11 cellular contexts compared by ENCODE assay signal in the genomic region with DNA sequence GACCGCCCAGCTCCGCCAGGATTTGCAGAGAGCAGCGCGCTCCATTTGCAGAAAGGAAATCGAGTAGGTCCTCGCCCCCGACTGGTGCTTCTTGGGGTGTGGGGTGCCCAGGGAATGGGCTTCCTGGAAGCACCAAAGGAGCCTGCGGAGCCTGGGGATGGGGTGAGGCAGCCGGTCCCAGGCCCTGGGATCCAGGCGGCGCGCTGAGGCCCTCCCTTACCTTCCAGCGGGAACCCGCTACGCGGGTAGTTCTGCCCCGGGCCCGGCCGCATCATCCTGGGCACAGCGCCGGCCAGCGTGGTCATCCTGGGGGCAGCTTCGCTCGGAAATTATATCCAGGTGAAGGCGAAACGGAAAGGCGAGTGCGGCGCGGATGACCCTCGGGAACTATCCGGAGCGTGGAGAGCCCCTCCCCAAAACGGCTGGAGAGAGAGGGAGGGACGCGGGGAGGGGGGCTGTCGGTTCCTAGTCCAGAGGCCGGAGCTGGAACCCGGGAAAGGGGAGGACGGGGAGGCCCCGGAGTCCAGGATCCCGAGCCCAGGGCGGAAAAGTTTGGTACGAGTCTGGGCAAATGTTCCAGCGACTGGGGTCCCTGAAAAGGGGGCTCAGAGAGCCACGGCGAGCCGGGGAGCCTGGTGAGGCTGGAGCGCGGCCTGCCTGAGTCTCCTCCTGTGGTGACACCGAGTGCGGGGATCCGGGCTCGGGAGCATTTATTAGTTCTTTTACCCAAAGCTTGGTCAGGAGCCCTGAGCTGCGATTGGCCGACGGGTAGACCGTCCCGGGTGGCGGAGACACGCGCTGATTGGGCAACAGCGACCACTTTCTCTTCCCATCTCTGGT. TPM values are rescaled to one million over a fixed set of nuclear protein-coding genes. Genes with fewer than 3 reads are reported as not detected.
DNase-seq lines count a peak whose midpoint lies in the region; ATAC-seq and TF ChIP-seq lines count a peak whose summit lies in the region.
"Had no signal": no experiment of that assay in that cellular context is flagged by ENCODE, and none has a peak within 500 bp of the region (broad histone marks: within the 10 kb centered on the region; RNA-seq: fewer than 3 reads in every experiment).

A gene (minus strand): TSS at position 688 of the 840 bp plus-strand sequence. CDS start 383 bp downstream, at position 305.

- H3F3A ChIP-seq in SK-N-SH (replicated peaks; ENCODE audit: insufficient read depth), result no peaks in the 10 kb centered on the region

- POLR2A ChIA-PET in SK-N-SH (lab: Yijun Ruan, JAX), result no interaction called here

- CTCF ChIA-PET in SK-N-SH (lab: Yijun Ruan, JAX), result interaction anchor here (1.2 to 1.6 kb wide), 3 partner anchors 8 to 20 kb away, joined by 3 to 5 read pairs (median 4); no protein-coding TSS in a partner anchor

- H3K4me3 ChIP-seq in SK-N-SH (ENCODE audit: low read depth in 2 of 2, low read length in 1 of 2) (peak within 1 kb of the TSS; percentile 14 to 41), right atrium auricular region (peak within 1 kb of the TSS in 1 of 2 donors; percentile 24), skeletal muscle satellite cell (ENCODE audit: low read length) (peak within 1 kb of the TSS; percentile 84), Peyer's patch (peak within 1 kb of the TSS in 2 of 4 donors; percentile 16 to 24)

- no peak for ATAC-seq in HG02973 (IDR thresholded peaks at IDR 0.05; ENCODE audit: unreplicated experiment)

- H2AFZ ChIP-seq in SK-N-SH (ENCODE audit: low read depth), result peak within 1 kb of the TSS; percentile 51; the same call in 1 of the 2 replicates

- no peaks in the 10 kb centered on the region for H3K79me2 ChIP-seq in SK-N-SH (ENCODE audit: insufficient read depth)

- TF ChIP-seq CTCF in SK-N-SH (IDR thresholded peaks at IDR 0.05) (no peak), right atrium auricular region (IDR thresholded peaks at IDR 0.05) (no peak), Peyer's patch (IDR thresholded peaks at IDR 0.05) (no peak)

- H3K4me2 ChIP-seq in SK-N-SH, result peak within 1 kb of the TSS; percentile 62
- H3K4me2 ChIP-seq in skeletal muscle satellite cell (ENCODE audit: low read length), result peak within 1 kb of the TSS; percentile 84

- TF ChIP-seq EP300 in SK-N-SH (IDR thresholded peaks at IDR 0.05; ENCODE audit: borderline replicate concordance in 1 of 2, low read depth in 1 of 2, low read length in 1 of 2), result no peak

- no peaks in the 10 kb centered on the region for H3K36me3 ChIP-seq in SK-N-SH (replicated peaks in 1 of 2; ENCODE audit: control insufficient read depth in 1 of 2, insufficient read depth in 2 of 2, low read length in 1 of 2)
- H3K36me3 ChIP-seq in right atrium auricular region, result no peaks in the 10 kb centered on the region
- no peaks in the 10 kb centered on the region for H3K36me3 ChIP-seq in skeletal muscle satellite cell (ENCODE audit: insufficient read depth, low read length)
- H3K36me3 ChIP-seq in Peyer's patch, result no peaks in the 10 kb centered on the region

- TF ChIP-seq RAD21 in SK-N-SH (IDR thresholded peaks at IDR 0.05; ENCODE audit: low read length), result no peak

- 20% methylated on average over 37 of the region's 63 CpGs for WGBS in SK-N-SH (ENCODE audit: low lambda C conversion rate)

- H3K4me1 ChIP-seq in SK-N-SH (ENCODE audit: control insufficient read depth in 1 of 2, insufficient read depth in 2 of 2, low read depth in 1 of 2, low read length in 1 of 2) (peaks cover 0 to 2% of the 10 kb centered on the region in 2 experiments; a peak in 1 of 4 replicates), right atrium auricular region (peaks cover 0 to 44% of the 10 kb centered on the region in 2 donors), skeletal muscle satellite cell (ENCODE audit: control insufficient read depth, insufficient read depth, low read length) (peaks cover 19% of the 10 kb centered on the region), Peyer's patch (peaks cover 0 to 33% (median 0%) of the 10 kb centered on the region in 4 donors)

- H3K9me3 ChIP-seq in SK-N-SH (no peaks in the 10 kb centered on the region), right atrium auricular region (no peaks in the 10 kb centered on the region), skeletal muscle satellite cell (replicated peaks; ENCODE audit: low read length) (no peaks in the 10 kb centered on the region), Peyer's patch (no peaks in the 10 kb centered on the region)

- no peak within 1 kb of the TSS for H3K27ac ChIP-seq in SK-N-SH (ENCODE audit: low read depth in 2 of 2, low read length in 1 of 2)
- no peak within 1 kb of the TSS for H3K27ac ChIP-seq in right atrium auricular region
- no peak within 1 kb of the TSS for H3K27ac ChIP-seq in Peyer's patch

- H4K20me1 ChIP-seq in SK-N-SH (ENCODE audit: insufficient read depth), result no peaks in the 10 kb centered on the region

- peaks cover 99% of the 10 kb centered on the region for H3K27me3 ChIP-seq in SK-N-SH (ENCODE audit: insufficient read depth)
- H3K27me3 ChIP-seq in right atrium auricular region, result peaks cover 80 to 87% of the 10 kb centered on the region in 2 donors
- H3K27me3 ChIP-seq in skeletal muscle satellite cell (ENCODE audit: control insufficient read depth, insufficient read depth, low read length), result peaks cover 15% of the 10 kb centered on the region
- H3K27me3 ChIP-seq in Peyer's patch, result peaks cover 0 to 86% of the 10 kb centered on the region in 2 donors

- H3K9me2 ChIP-seq in SK-N-SH, result no peaks in the 10 kb centered on the region

- DNase-seq in DMS53 (lab: John Stamatoyannopoulos, UW) (peak; percentile 57), DMS53 treated with DMSO at 0.1 percent for 48 hours (lab: John Stamatoyannopoulos, UW; ENCODE audit: unreplicated experiment) (no peak), SK-N-SH (peak; percentile 53), right atrium auricular region (ENCODE audit: low spot score) (peak; percentile 56), Peyer's patch (no peak), SHP77 (lab: John Stamatoyannopoulos, UW) (no peak)
- DNase-seq: 8988T; activated naive CD4-positive, alpha-beta T cell treated with anti-CD3 and anti-CD28 coated beads for 36 hours; kidney glomerular epithelial cell had no signal

- H3K9ac ChIP-seq in SK-N-SH (no peak within 1 kb of the TSS), skeletal muscle satellite cell (ENCODE audit: low read depth, low read length) (peak within 1 kb of the TSS; percentile 88)

- TF ChIP-seq POLR2A in Peyer's patch (IDR thresholded peaks at IDR 0.05), result no peak

TF ChIP-seq in SK-N-SH, 30 proteins besides CTCF, POLR2A, EP300 and RAD21:
- TF ChIP-seq, protein P1, sequence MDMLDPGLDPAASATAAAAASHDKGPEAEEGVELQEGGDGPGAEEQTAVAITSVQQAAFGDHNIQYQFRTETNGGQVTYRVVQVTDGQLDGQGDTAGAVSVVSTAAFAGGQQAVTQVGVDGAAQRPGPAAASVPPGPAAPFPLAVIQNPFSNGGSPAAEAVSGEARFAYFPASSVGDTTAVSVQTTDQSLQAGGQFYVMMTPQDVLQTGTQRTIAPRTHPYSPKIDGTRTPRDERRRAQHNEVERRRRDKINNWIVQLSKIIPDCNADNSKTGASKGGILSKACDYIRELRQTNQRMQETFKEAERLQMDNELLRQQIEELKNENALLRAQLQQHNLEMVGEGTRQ (IDR thresholded peaks at IDR 0.05; ENCODE audit: borderline replicate concordance, low read depth, low read length), result no peak

RNA-seq across cellular contexts. Expression of the gene that starts here (rescaled TPM):
- polyA plus RNA-seq in SK-N-SH (2012; rRNA removed), result not detected in 2 replicates
- not detected in 2 replicates for polyA plus RNA-seq in SK-N-SH (2012; cell fraction: cytosol; rRNA removed)
- 0.11 TPM in 1 of 2 replicates, not detected in the other for polyA plus RNA-seq in SK-N-SH (2012; cell fraction: nucleus; rRNA removed)
- 1 to 10 TPM in 1 of 2 donors, under 1 TPM in 1; 0.24 to 1.7 TPM for total RNA-seq in right atrium auricular region
- under 0.01 and 0.44 TPM in 2 replicates for total RNA-seq in skeletal muscle satellite cell (2012; rRNA removed)
- total RNA-seq in Peyer's patch, result not detected
- total RNA-seq: activated naive CD4-positive, alpha-beta T cell treated with anti-CD3 and anti-CD28 coated beads for 36 hours had no signal

Comparison
In these comparisons a context has a peak if more than half of its experiments do, and no peak if none do; other contexts are left out.
1. DNase-seq: peak in DMS53 (single experiment) and right atrium auricular region (single experiment); none in DMS53 treated with DMSO at 0.1 percent for 48 hours (single experiment), Peyer's patch (0 of 3) and SHP77 (0 of 2).
2. Peak in DNase-seq, H3K4me3 ChIP-seq and H3K4me2 ChIP-seq in SK-N-SH; RNA of the gene not detected or under 1 TPM.